Comparison of ENCODE assay signal across 18 cellular contexts in the genomic region with DNA sequence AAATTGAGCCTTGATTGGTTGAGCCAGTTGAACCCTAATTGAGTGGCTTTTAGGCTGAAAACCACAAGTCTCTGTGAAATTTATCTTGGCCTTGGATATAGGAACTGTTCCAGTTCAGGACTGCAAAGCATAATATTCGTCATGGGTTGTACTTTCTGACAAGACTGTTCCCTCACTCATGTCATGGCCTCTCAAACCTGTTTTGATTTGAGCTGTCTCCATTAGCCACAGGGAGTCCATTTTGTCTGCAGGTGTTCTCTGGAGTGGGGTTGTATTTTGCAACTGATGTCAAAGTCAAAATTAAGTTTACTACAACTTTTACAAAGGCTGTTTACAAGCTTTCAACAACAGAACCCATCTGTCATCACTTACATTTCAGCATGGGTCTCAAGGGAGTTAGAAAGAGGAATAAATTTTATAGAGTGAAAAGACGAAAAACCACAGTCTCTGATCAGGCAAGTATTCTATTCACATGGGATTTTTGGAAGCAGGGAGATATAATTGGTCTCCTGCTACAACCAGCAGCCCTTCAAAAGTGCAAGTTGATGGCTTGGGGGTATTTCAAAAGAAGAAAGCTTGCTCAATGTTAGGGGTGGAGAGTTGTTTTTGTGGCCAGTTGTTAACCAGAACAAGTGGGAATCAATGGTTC.
"Had no signal": no experiment of that assay in that cellular context is flagged by ENCODE, and none has a peak within 500 bp of the region (broad histone marks: within the 10 kb centered on the region; RNA-seq: fewer than 3 reads in every experiment).

No MANE protein-coding gene starts in this region.

- H3K27ac Mint-ChIP-seq: activated CD8-positive, alpha-beta T cell treated with anti-CD3 and anti-CD28 coated beads for 36 hours; naive thymus-derived CD4-positive, alpha-beta T cell; stimulated activated naive CD8-positive, alpha-beta T cell treated with anti-CD3 and anti-CD28 coated beads, Interleukin-15, Interleukin-2, amounts not matched to agents 100 ng/mL and 50 ng/mL, for 24 hours; T-helper 1 cell treated with Interleukin-12 subunit alpha and Interleukin-12 subunit beta and Interleukin-4 antibody, amounts not matched to agents 30 μg/mL and 1 μg/mL, for 36 hours had no signal

- H3K36me3 Mint-ChIP-seq: brain; naive thymus-derived CD4-positive, alpha-beta T cell had no signal

- ATAC-seq: activated CD8-positive, alpha-beta T cell treated with anti-CD3 and anti-CD28 coated beads for 36 hours; foreskin keratinocyte; naive thymus-derived CD4-positive, alpha-beta T cell had no signal

- H3K9me3 Mint-ChIP-seq: T-helper 1 cell treated with Interleukin-12 subunit alpha and Interleukin-12 subunit beta and Interleukin-4 antibody, amounts not matched to agents 30 μg/mL and 1 μg/mL, for 36 hours had no signal

- H3K36me3 ChIP-seq: esophagus squamous epithelium, prostate gland, sigmoid colon, upper lobe of left lung had no signal

- DNase-seq: activated CD4-positive, alpha-beta T cell treated with anti-CD3 and anti-CD28 coated beads for 4 hours; activated CD8-positive, alpha-beta memory T cell treated with anti-CD3 and anti-CD28 coated beads, Interleukin-2, amount 50 U/mL, for 4 hours; activated CD8-positive, alpha-beta T cell treated with anti-CD3 and anti-CD28 coated beads for 36 hours; activated naive CD4-positive, alpha-beta T cell; cerebellar nuclear complex; esophagus squamous epithelium; foreskin keratinocyte; head of caudate nucleus; left cardiac atrium; naive thymus-derived CD4-positive, alpha-beta T cell; nucleus accumbens; sigmoid colon; stimulated activated CD4-positive, alpha-beta T cell treated with anti-CD3 and anti-CD28 coated beads, Interleukin-4, amount 100 ng/mL, for 1 hour; upper lobe of left lung had no signal

- H3K4me3 ChIP-seq: esophagus squamous epithelium, prostate gland, sigmoid colon, upper lobe of left lung had no signal

- H3K9me3 ChIP-seq: esophagus squamous epithelium, prostate gland, sigmoid colon, upper lobe of left lung had no signal

- H3K27me3 ChIP-seq: esophagus squamous epithelium, foreskin keratinocyte, sigmoid colon, upper lobe of left lung had no signal

- H3K27ac ChIP-seq: esophagus squamous epithelium, foreskin keratinocyte, prostate gland, sigmoid colon, upper lobe of left lung had no signal

- H3K4me1 ChIP-seq: esophagus squamous epithelium, foreskin keratinocyte, prostate gland, sigmoid colon, upper lobe of left lung had no signal

- H3K4me1 Mint-ChIP-seq: brain; naive thymus-derived CD4-positive, alpha-beta T cell had no signal

- H3K27me3 Mint-ChIP-seq: activated CD8-positive, alpha-beta T cell treated with anti-CD3 and anti-CD28 coated beads for 36 hours; naive thymus-derived CD4-positive, alpha-beta T cell; stimulated activated naive CD8-positive, alpha-beta T cell treated with anti-CD3 and anti-CD28 coated beads, Interleukin-15, Interleukin-2, amounts not matched to agents 100 ng/mL and 50 ng/mL, for 24 hours had no signal

- H3K4me3 Mint-ChIP-seq: activated CD8-positive, alpha-beta T cell treated with anti-CD3 and anti-CD28 coated beads for 36 hours; brain; naive thymus-derived CD4-positive, alpha-beta T cell; stimulated activated naive CD8-positive, alpha-beta T cell treated with anti-CD3 and anti-CD28 coated beads, Interleukin-15, Interleukin-2, amounts not matched to agents 100 ng/mL and 50 ng/mL, for 24 hours; T-helper 1 cell treated with Interleukin-12 subunit alpha and Interleukin-12 subunit beta and Interleukin-4 antibody, amounts not matched to agents 30 μg/mL and 1 μg/mL, for 36 hours had no signal
